In genomic region chr20:35307666-35308653, GRCh38 we compare ENCODE assay signal across 9 cellular contexts. TPM values are rescaled to one million over a fixed set of nuclear protein-coding genes. Genes with fewer than 3 reads are reported as not detected.
DNase-seq lines count a peak whose midpoint lies in the region; ATAC-seq and TF ChIP-seq lines count a peak whose summit lies in the region.
"Had no signal": no experiment of that assay in that cellular context is flagged by ENCODE, and none has a peak within 500 bp of the region (broad histone marks: within the 10 kb centered on the region; RNA-seq: fewer than 3 reads in every experiment).

No MANE protein-coding gene starts in this region.

- peaks cover 0 to 16% (median 10%) of the 10 kb centered on the region in 5 donors for H3K36me3 Mint-ChIP-seq in naive thymus-derived CD4-positive, alpha-beta T cell
- H3K36me3 Mint-ChIP-seq in CD8-positive, alpha-beta memory T cell, result peaks cover 0 to 44% (median 5%) of the 10 kb centered on the region in 3 donors

- DNase-seq in AG10803 (ENCODE audit: low read depth), result peak; percentile 95
- peak; percentile 94 for DNase-seq in NCI-H1105 treated with DMSO at 0.1 percent for 48 hours (lab: John Stamatoyannopoulos, UW)
- peak; percentile 45 for DNase-seq in midbrain (lab: John Stamatoyannopoulos, UW)
- DNase-seq in naive thymus-derived CD4-positive, alpha-beta T cell, result no peak
- no peak for DNase-seq in CD8-positive, alpha-beta memory T cell
- DNase-seq in GM19240 (ENCODE audit: insufficient read length, low spot score), result no peak

- H3K4me3 ChIP-seq in AG10803 (ENCODE audit: low read length), result no peak overlapping the region
- no peak overlapping the region for H3K4me3 ChIP-seq in naive thymus-derived CD4-positive, alpha-beta T cell (ENCODE audit: low read length)
- no peak overlapping the region for H3K4me3 ChIP-seq in CD8-positive, alpha-beta memory T cell (ENCODE audit: low read length)

- CTCF ChIA-PET in naive thymus-derived CD4-positive, alpha-beta T cell (lab: Charles Lee), result interaction anchor here (1.1 kb wide), 2 partner anchors 9 to 12 kb away, joined by 3 read pairs; no protein-coding TSS in a partner anchor
- CTCF ChIA-PET in CD8-positive, alpha-beta memory T cell (lab: Charles Lee), result interaction anchor here (0.8 to 1.5 kb wide), 3 partner anchors 132 to 473 kb away, joined by 3 to 4 read pairs (median 3); no protein-coding TSS in a partner anchor

- H3K27me3 ChIP-seq in naive thymus-derived CD4-positive, alpha-beta T cell (ENCODE audit: control insufficient read depth in 2 of 2, insufficient read depth in 2 of 2, low read length in 2 of 2), result no peaks in the 10 kb centered on the region
- no peaks in the 10 kb centered on the region for H3K27me3 ChIP-seq in CD8-positive, alpha-beta memory T cell (ENCODE audit: insufficient read depth, low read length, poor library complexity, severe bottlenecking)

- ATAC-seq in HG02870 (IDR thresholded peaks at IDR 0.05; ENCODE audit: unreplicated experiment), result no peak
- ATAC-seq in naive thymus-derived CD4-positive, alpha-beta T cell, result no peak

- intact Hi-C loops in naive thymus-derived CD4-positive, alpha-beta T cell (cut with micrococcal nuclease), result loop anchor here in 1 of 2 donors (1.0 kb wide), 1 partner anchor 474 kb away; no protein-coding TSS in a partner anchor

- peak overlapping the region in 3 of 9 donors; percentile 8 to 67 (median 10) for H3K27ac Mint-ChIP-seq in naive thymus-derived CD4-positive, alpha-beta T cell
- peak overlapping the region in 3 of 8 donors; percentile 29 to 85 (median 68) for H3K27ac Mint-ChIP-seq in CD8-positive, alpha-beta memory T cell

- H3K36me3 ChIP-seq in naive thymus-derived CD4-positive, alpha-beta T cell (ENCODE audit: control insufficient read depth in 2 of 3, insufficient read depth in 3 of 3, low read length in 3 of 3), result peaks cover 0 to 19% (median 0%) of the 10 kb centered on the region in 3 experiments
- no peaks in the 10 kb centered on the region for H3K36me3 ChIP-seq in CD8-positive, alpha-beta memory T cell (ENCODE audit: insufficient read depth, low read length)

- no peaks in the 10 kb centered on the region for H3K27me3 Mint-ChIP-seq in naive thymus-derived CD4-positive, alpha-beta T cell
- H3K27me3 Mint-ChIP-seq in CD8-positive, alpha-beta memory T cell, result no peaks in the 10 kb centered on the region

- POLR2A ChIA-PET in naive thymus-derived CD4-positive, alpha-beta T cell (lab: Charles Lee), result interaction anchor here (0.5 kb wide), 1 partner anchor 19 kb away, joined by 5 read pairs; no protein-coding TSS in a partner anchor
- POLR2A ChIA-PET in CD8-positive, alpha-beta memory T cell (lab: Charles Lee), result no interaction called here

- peaks cover 0 to 60% (median 9%) of the 10 kb centered on the region in 7 donors for H3K4me1 Mint-ChIP-seq in naive thymus-derived CD4-positive, alpha-beta T cell
- H3K4me1 Mint-ChIP-seq in CD8-positive, alpha-beta memory T cell, result peaks cover 5 to 15% (median 9%) of the 10 kb centered on the region in 3 donors

- TF ChIP-seq CTCF in AG10803 (conservative IDR thresholded peaks at IDR 0.05; ENCODE audit: low read length), result no peak

- no peaks in the 10 kb centered on the region for H3K4me1 ChIP-seq in naive thymus-derived CD4-positive, alpha-beta T cell (ENCODE audit: control insufficient read depth in 2 of 2, insufficient read depth in 2 of 2, low read length in 2 of 2)
- peaks cover 8% of the 10 kb centered on the region for H3K4me1 ChIP-seq in CD8-positive, alpha-beta memory T cell (ENCODE audit: insufficient read depth, low read length)

- no peaks in the 10 kb centered on the region for H3K9me3 Mint-ChIP-seq in naive thymus-derived CD4-positive, alpha-beta T cell
- H3K9me3 Mint-ChIP-seq in CD8-positive, alpha-beta memory T cell, result no peaks in the 10 kb centered on the region

- H3K4me3 Mint-ChIP-seq in naive thymus-derived CD4-positive, alpha-beta T cell, result no peak overlapping the region
- no peak overlapping the region for H3K4me3 Mint-ChIP-seq in CD8-positive, alpha-beta memory T cell

- H3K9me3 ChIP-seq in naive thymus-derived CD4-positive, alpha-beta T cell (ENCODE audit: control insufficient read depth in 2 of 3, low read length in 3 of 3), result no peaks in the 10 kb centered on the region
- H3K9me3 ChIP-seq in CD8-positive, alpha-beta memory T cell (ENCODE audit: low read length), result no peaks in the 10 kb centered on the region

- H3K27ac ChIP-seq in cingulate gyrus (ENCODE audit: low read depth, low read length), result peak overlapping the region; percentile 58
- H3K27ac ChIP-seq in naive thymus-derived CD4-positive, alpha-beta T cell (ENCODE audit: low read depth, low read length), result no peak overlapping the region
- no peak overlapping the region for H3K27ac ChIP-seq in CD8-positive, alpha-beta memory T cell (ENCODE audit: low read depth, low read length)

RNA-seq across cellular contexts. Expression of gene FAM83C, which starts 15.7 kb away (rescaled TPM):
- not detected for total RNA-seq in naive thymus-derived CD4-positive, alpha-beta T cell
- polyA plus RNA-seq in naive thymus-derived CD4-positive, alpha-beta T cell, result not detected
- total RNA-seq in CD8-positive, alpha-beta memory T cell, result not detected
- not detected for polyA plus RNA-seq in CD8-positive, alpha-beta memory T cell
- total RNA-seq: mononuclear cell had no signal

RNA-seq across cellular contexts. Expression of gene EIF6, which starts 23.4 kb away (rescaled TPM):
- total RNA-seq in naive thymus-derived CD4-positive, alpha-beta T cell, result 100 to 1,000 TPM in 1 of 5 experiments, 10 to 100 TPM in 4; 35.4 to 117 (median 39.9) TPM
- 100 to 1,000 TPM; 141 to 150 TPM for polyA plus RNA-seq in naive thymus-derived CD4-positive, alpha-beta T cell
- 100 to 1,000 TPM; 204 to 207 TPM for total RNA-seq in CD8-positive, alpha-beta memory T cell
- polyA plus RNA-seq in CD8-positive, alpha-beta memory T cell, result 171 TPM

RNA-seq across cellular contexts. Expression of gene MMP24OS, which starts 30.0 kb away (rescaled TPM):
- 10 to 100 TPM; 43.8 to 88.6 (median 69.4) TPM for total RNA-seq in naive thymus-derived CD4-positive, alpha-beta T cell
- 10 to 100 TPM; 12.3 to 14.0 TPM for polyA plus RNA-seq in naive thymus-derived CD4-positive, alpha-beta T cell
- 10 to 100 TPM; 36.5 to 36.6 TPM for total RNA-seq in CD8-positive, alpha-beta memory T cell
- 14.0 TPM for polyA plus RNA-seq in CD8-positive, alpha-beta memory T cell

Comparison
In these comparisons a context has a peak if more than half of its experiments do, and no peak if none do; other contexts are left out.
1. DNase-seq: peak in AG10803 (single experiment), NCI-H1105 treated with DMSO at 0.1 percent for 48 hours (single experiment) and midbrain (single experiment); none in naive thymus-derived CD4-positive, alpha-beta T cell (0 of 9), CD8-positive, alpha-beta memory T cell (0 of 5) and GM19240 (single experiment).